1 cellular context compared by ENCODE assay signal in genomic region chr2:171159326-171160118, GRCh38.
TF ChIP-seq lines count a peak whose summit lies in the region.

No MANE protein-coding gene starts in this region.

TF ChIP-seq in HepG2, 621 proteins besides CTCF, POLR2A, EP300 and RAD21 (continued from another document and continues in another):
- no peak for TF ChIP-seq SRF (IDR thresholded peaks at IDR 0.05; ENCODE audit: low read depth, low read length)
- TF ChIP-seq ZNF12 (CRISPR knock-in tag; IDR thresholded peaks at IDR 0.05) = no peak
- TF ChIP-seq REST (IDR thresholded peaks at IDR 0.05; ENCODE audit: borderline replicate concordance in 1 of 2, low read depth in 1 of 2, low read length in 2 of 2) = no peak; a peak in 1 of 4 replicates
- TF ChIP-seq RXRA (CRISPR knock-in tag; IDR thresholded peaks at IDR 0.05) = no peak
- peak; percentile 34; the same call in 1 of the 2 replicates for TF ChIP-seq KLF6 (CRISPR knock-in tag; IDR thresholded peaks at IDR 0.05)
- TF ChIP-seq ZNF710 (CRISPR knock-in tag; IDR thresholded peaks at IDR 0.05; ENCODE audit: borderline replicate concordance) = no peak
- no peak for TF ChIP-seq ZNF333 (CRISPR knock-in tag; IDR thresholded peaks at IDR 0.05; ENCODE audit: borderline replicate concordance)
- TF ChIP-seq SAFB2 (CRISPR knock-in tag; IDR thresholded peaks at IDR 0.05; ENCODE audit: borderline replicate concordance, low read depth) = peak; percentile 48; the same call in 1 of the 2 replicates
- no peak for TF ChIP-seq ATAD3A (CRISPR knock-in tag; IDR thresholded peaks at IDR 0.05)
- no peak; the same call in none of the 2 replicates for TF ChIP-seq ZNF234 (CRISPR knock-in tag; conservative IDR thresholded peaks at IDR 0.05)
- TF ChIP-seq ZNF724P (CRISPR knock-in tag; IDR thresholded peaks at IDR 0.05; ENCODE audit: borderline replicate concordance) = peak; percentile 31; the same call in 1 of the 2 replicates
- no peak for TF ChIP-seq SOX13 (IDR thresholded peaks at IDR 0.05)
- TF ChIP-seq SOX13 (CRISPR knock-in tag; conservative IDR thresholded peaks at IDR 0.05 in 1 of 2, IDR thresholded peaks at IDR 0.05 in 1 of 2) = peak in 1 of 2 experiments; percentile 9; a peak in 2 of 4 replicates
- TF ChIP-seq ZNF512B (CRISPR knock-in tag; IDR thresholded peaks at IDR 0.05; ENCODE audit: borderline replicate concordance) = peak; percentile 84; the same call in 1 of the 2 replicates
- TF ChIP-seq RFX3 (CRISPR knock-in tag; IDR thresholded peaks at IDR 0.05) = no peak
- peak; percentile 30; the same call in 1 of the 2 replicates for TF ChIP-seq POGZ (CRISPR knock-in tag; IDR thresholded peaks at IDR 0.05)
- TF ChIP-seq FOXO1 (CRISPR knock-in tag; IDR thresholded peaks at IDR 0.05) = no peak
- TF ChIP-seq HOMEZ (CRISPR knock-in tag; IDR thresholded peaks at IDR 0.05; ENCODE audit: low read depth) = no peak
- 0 out of 2 replicates have a peak, but pooled peaks have one; percentile 8 for TF ChIP-seq ZBTB46 (CRISPR knock-in tag; IDR thresholded peaks at IDR 0.05; ENCODE audit: borderline replicate concordance)
- no peak for TF ChIP-seq IRF9 (CRISPR knock-in tag; IDR thresholded peaks at IDR 0.05; ENCODE audit: borderline replicate concordance)
- TF ChIP-seq ONECUT2 (CRISPR knock-in tag; IDR thresholded peaks at IDR 0.05) = no peak
- 0 out of 2 replicates have a peak, but pooled peaks have one; percentile 24 for TF ChIP-seq BRF2 (CRISPR knock-in tag; IDR thresholded peaks at IDR 0.05)
- TF ChIP-seq NR3C1 (CRISPR knock-in tag; IDR thresholded peaks at IDR 0.05) = no peak
- no peak; the same call in 1 of the 2 replicates for TF ChIP-seq HOXA5 (CRISPR knock-in tag; IDR thresholded peaks at IDR 0.05)
- peak; percentile 93; the same call in 1 of the 2 replicates for TF ChIP-seq ZFP41 (CRISPR knock-in tag; IDR thresholded peaks at IDR 0.05; ENCODE audit: borderline replicate concordance)
- TF ChIP-seq POGK (CRISPR knock-in tag; conservative IDR thresholded peaks at IDR 0.05) = no peak
- TF ChIP-seq BRD4 (CRISPR knock-in tag; IDR thresholded peaks at IDR 0.05) = 0 out of 2 replicates have a peak, but pooled peaks have one; percentile 70
- no peak for TF ChIP-seq NCOA5 (CRISPR knock-in tag; IDR thresholded peaks at IDR 0.05)
- peak; percentile 15; the same call in 1 of the 2 replicates for TF ChIP-seq SIN3B (IDR thresholded peaks at IDR 0.05; ENCODE audit: low read length)
- no peak for TF ChIP-seq ZNF878 (CRISPR knock-in tag; IDR thresholded peaks at IDR 0.05)
- TF ChIP-seq ZNF256 (CRISPR knock-in tag; conservative IDR thresholded peaks at IDR 0.05) = no peak
- no peak for TF ChIP-seq ZNF749 (CRISPR knock-in tag; IDR thresholded peaks at IDR 0.05; ENCODE audit: borderline replicate concordance)
- TF ChIP-seq ZNF891 (CRISPR knock-in tag; IDR thresholded peaks at IDR 0.05) = no peak
- TF ChIP-seq KDM6A (CRISPR knock-in tag; IDR thresholded peaks at IDR 0.05; ENCODE audit: low read depth) = 0 out of 2 replicates have a peak, but pooled peaks have one; percentile 24
- no peak; the same call in 1 of the 2 replicates for TF ChIP-seq KDM5B (CRISPR knock-in tag; IDR thresholded peaks at IDR 0.05; ENCODE audit: borderline replicate concordance)
- TF ChIP-seq MZF1 (CRISPR knock-in tag; IDR thresholded peaks at IDR 0.05; ENCODE audit: borderline replicate concordance) = no peak
- no peak for TF ChIP-seq JDP2 (CRISPR knock-in tag; IDR thresholded peaks at IDR 0.05; ENCODE audit: borderline replicate concordance)
- TF ChIP-seq ZNF598 (CRISPR knock-in tag; IDR thresholded peaks at IDR 0.05; ENCODE audit: borderline replicate concordance) = peak; percentile 41; the same call in 1 of the 2 replicates
- TF ChIP-seq ZNF639 (CRISPR knock-in tag; conservative IDR thresholded peaks at IDR 0.05) = no peak
- peak; percentile 64; the same call in 1 of the 2 replicates for TF ChIP-seq ZNF747 (CRISPR knock-in tag; IDR thresholded peaks at IDR 0.05; ENCODE audit: borderline replicate concordance)
- peak; percentile 75 for TF ChIP-seq KMT2A (CRISPR knock-in tag; IDR thresholded peaks at IDR 0.05)
- 0 out of 2 replicates have a peak, but pooled peaks have one; percentile 59 for TF ChIP-seq ARHGAP35 (CRISPR knock-in tag; IDR thresholded peaks at IDR 0.05; ENCODE audit: borderline replicate concordance)
- no peak for TF ChIP-seq ZNF546 (CRISPR knock-in tag; conservative IDR thresholded peaks at IDR 0.05)
- TF ChIP-seq CAMTA2 (CRISPR knock-in tag; IDR thresholded peaks at IDR 0.05; ENCODE audit: borderline replicate concordance) = 0 out of 2 replicates have a peak, but pooled peaks have one; percentile 34
- TF ChIP-seq ZNF275 (CRISPR knock-in tag; IDR thresholded peaks at IDR 0.05; ENCODE audit: borderline replicate concordance) = no peak; the same call in 1 of the 2 replicates
